15 cellular contexts compared by ENCODE assay signal in the genomic region with DNA sequence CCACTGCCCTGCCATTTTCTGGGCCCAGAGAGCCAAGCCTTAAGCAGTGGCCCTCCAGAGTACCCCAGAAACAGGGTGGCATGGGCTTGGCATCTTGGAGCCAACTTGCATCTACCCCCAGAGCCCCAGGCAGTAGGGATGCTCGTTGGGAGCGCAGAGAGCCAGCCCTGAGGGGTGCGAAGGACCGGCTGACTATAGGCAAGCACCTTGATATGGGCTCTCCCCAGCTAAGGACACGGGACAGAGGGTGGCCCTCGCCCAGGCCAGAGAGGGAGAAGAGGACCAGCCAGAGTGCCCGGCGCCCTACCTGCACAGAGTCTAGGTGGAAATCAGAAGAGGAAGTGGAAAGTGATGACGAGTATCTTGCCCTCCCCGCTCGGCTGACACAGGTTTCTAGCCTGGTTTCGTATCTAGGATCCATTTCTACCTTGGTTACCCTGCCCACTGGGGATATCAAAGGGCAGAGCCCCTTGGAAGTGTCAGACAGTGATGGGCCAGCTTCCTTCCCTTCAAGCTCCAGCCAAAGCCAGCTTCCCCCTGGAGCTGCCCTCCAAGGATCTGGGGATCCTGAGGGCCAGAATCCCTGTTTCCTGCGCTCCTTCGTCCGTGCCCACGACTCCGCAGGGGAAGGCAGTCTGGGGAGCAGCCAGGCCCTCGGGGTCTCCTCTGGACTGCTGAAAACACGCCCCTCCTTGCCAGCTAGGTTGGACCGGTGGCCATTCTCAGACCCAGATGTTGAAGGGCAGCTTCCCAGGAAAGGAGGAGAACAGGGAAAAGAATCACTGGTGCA. TPM values are rescaled to one million over a fixed set of nuclear protein-coding genes. Genes with fewer than 3 reads are reported as not detected.
A peak's percentile ranks its signal among the peaks of the same experiment; 100 is the strongest.
DNase-seq lines count a peak whose midpoint lies in the region; ATAC-seq and TF ChIP-seq lines count a peak whose summit lies in the region.
"Had no signal": no experiment of that assay in that cellular context is flagged by ENCODE, and none has a peak within 500 bp of the region (broad histone marks: within the 10 kb centered on the region; RNA-seq: fewer than 3 reads in every experiment).

No MANE protein-coding gene starts in this region.

- H3K27ac ChIP-seq in SK-N-SH (ENCODE audit: low read depth in 2 of 2, low read length in 1 of 2) (no peak overlapping the region), vagina (no peak overlapping the region)
- H3K27ac ChIP-seq: 22Rv1, hepatocyte, tibial nerve had no signal

- no peak overlapping the region for H2AFZ ChIP-seq in SK-N-SH (ENCODE audit: low read depth)
- H2AFZ ChIP-seq: hepatocyte had no signal

- H3K27me3 Mint-ChIP-seq in memory B cell = no peaks in the 10 kb centered on the region

- peak overlapping the region; percentile 74 for H3K27ac Mint-ChIP-seq in memory B cell
- H3K27ac Mint-ChIP-seq: endodermal cell had no signal

- peaks cover 30% of the 10 kb centered on the region for H3K79me2 ChIP-seq in SK-N-SH (ENCODE audit: insufficient read depth)

- WGBS in SK-N-SH (ENCODE audit: low lambda C conversion rate) = 84% methylated on average over 9 of the region's 20 CpGs

- no peak for TF ChIP-seq RAD21 in SK-N-SH (IDR thresholded peaks at IDR 0.05; ENCODE audit: low read length)

- H3K9ac ChIP-seq in SK-N-SH = no peak overlapping the region

- H3F3A ChIP-seq in SK-N-SH (replicated peaks; ENCODE audit: insufficient read depth) = peaks cover 23% of the 10 kb centered on the region

- DNase-seq in SK-N-SH (no peak), memory B cell (ENCODE audit: low spot score in 2 of 2) (peak; percentile 43 to 48), vagina (ENCODE audit: extremely low spot score in 2 of 2) (no peak)
- DNase-seq in stimulated activated CD4-positive, alpha-beta T cell treated with anti-CD3 and anti-CD28 coated beads, Interleukin-2, amount 100 ng/mL, for 48 hours = no peak
- DNase-seq: activated CD4-positive, alpha-beta T cell treated with anti-CD3 and anti-CD28 coated beads for 48 hours; DMS79; Right ventricle myocardium superior had no signal

- H3K9me3 ChIP-seq in SK-N-SH = no peaks in the 10 kb centered on the region
- H3K9me3 ChIP-seq in vagina = no peaks in the 10 kb centered on the region
- H3K9me3 ChIP-seq: tibial nerve had no signal

- no peak for TF ChIP-seq CTCF in SK-N-SH (IDR thresholded peaks at IDR 0.05)
- TF ChIP-seq CTCF in vagina (IDR thresholded peaks at IDR 0.05) = no peak

- H3K27me3 ChIP-seq in SK-N-SH (ENCODE audit: insufficient read depth) = no peaks in the 10 kb centered on the region
- H3K27me3 ChIP-seq in vagina = no peaks in the 10 kb centered on the region
- H3K27me3 ChIP-seq: hepatocyte, tibial nerve had no signal

- POLR2A ChIA-PET in SK-N-SH (lab: Yijun Ruan, JAX) = no interaction called here

- TF ChIP-seq EP300 in SK-N-SH (IDR thresholded peaks at IDR 0.05; ENCODE audit: borderline replicate concordance in 1 of 2, low read depth in 1 of 2, low read length in 1 of 2) = no peak

- CTCF ChIA-PET in SK-N-SH (lab: Yijun Ruan, JAX) = interaction anchor here (0.6 to 2.1 kb wide), 5 partner anchors 9 to 124 kb away, joined by 3 to 7 read pairs (median 3); a partner anchor contains a TSS

- no peak for TF ChIP-seq POLR2A in vagina (IDR thresholded peaks at IDR 0.05)

- H4K20me1 ChIP-seq in SK-N-SH (ENCODE audit: insufficient read depth) = peaks cover 3% of the 10 kb centered on the region

- peaks cover 24% of the 10 kb centered on the region for H3K4me1 Mint-ChIP-seq in memory B cell

- no peak overlapping the region for H3K4me2 ChIP-seq in SK-N-SH
- H3K4me2 ChIP-seq: hepatocyte had no signal

- no peaks in the 10 kb centered on the region for H3K9me3 Mint-ChIP-seq in memory B cell
- H3K9me3 Mint-ChIP-seq: endodermal cell had no signal

- H3K36me3 Mint-ChIP-seq in memory B cell = no peaks in the 10 kb centered on the region

- no peaks in the 10 kb centered on the region for H3K9me2 ChIP-seq in SK-N-SH

- intact Hi-C loops in vagina (cut with DNase I) = no loop called here

- H3K4me3 ChIP-seq in SK-N-SH (ENCODE audit: low read depth in 2 of 2, low read length in 1 of 2) = no peak overlapping the region
- no peak overlapping the region for H3K4me3 ChIP-seq in vagina
- H3K4me3 ChIP-seq: hepatocyte, tibial nerve had no signal

- ATAC-seq in SK-N-SH treated with all-trans-retinoic acid at 6 μM for 48 hours (no peak), GM19468 (IDR thresholded peaks at IDR 0.05; ENCODE audit: extremely low read depth, unreplicated experiment) (peak; percentile 54), HG03175 (IDR thresholded peaks at IDR 0.05; ENCODE audit: unreplicated experiment) (peak; percentile 68), memory B cell (ENCODE audit: low read depth) (peak; percentile 99), HG03025 (IDR thresholded peaks at IDR 0.05; ENCODE audit: low FRiP score, unreplicated experiment) (no peak)

- peaks cover 29% of the 10 kb centered on the region in 2 experiments; a peak in 3 of 4 replicates for H3K4me1 ChIP-seq in SK-N-SH (ENCODE audit: control insufficient read depth in 1 of 2, insufficient read depth in 2 of 2, low read depth in 1 of 2, low read length in 1 of 2)
- peaks cover 78% of the 10 kb centered on the region for H3K4me1 ChIP-seq in vagina

- H3K4me3 Mint-ChIP-seq in memory B cell = no peak overlapping the region
- H3K4me3 Mint-ChIP-seq: endodermal cell had no signal

- H3K36me3 ChIP-seq in SK-N-SH (replicated peaks in 1 of 2; ENCODE audit: control insufficient read depth in 1 of 2, insufficient read depth in 2 of 2, low read length in 1 of 2) (peaks cover 48 to 59% of the 10 kb centered on the region in 2 experiments), vagina (peaks cover 0 to 32% of the 10 kb centered on the region in 2 donors)

TF ChIP-seq in SK-N-SH, 30 proteins besides CTCF, POLR2A, EP300 and RAD21 (continues in another document):
- TF ChIP-seq GABPA (IDR thresholded peaks at IDR 0.05; ENCODE audit: low read depth) (no peak), POLR2AphosphoS5 (IDR thresholded peaks at IDR 0.05; ENCODE audit: low read depth, low read length) (peak; percentile 7; the same call in 1 of the 2 replicates)
- TF ChIP-seq, protein P1, sequence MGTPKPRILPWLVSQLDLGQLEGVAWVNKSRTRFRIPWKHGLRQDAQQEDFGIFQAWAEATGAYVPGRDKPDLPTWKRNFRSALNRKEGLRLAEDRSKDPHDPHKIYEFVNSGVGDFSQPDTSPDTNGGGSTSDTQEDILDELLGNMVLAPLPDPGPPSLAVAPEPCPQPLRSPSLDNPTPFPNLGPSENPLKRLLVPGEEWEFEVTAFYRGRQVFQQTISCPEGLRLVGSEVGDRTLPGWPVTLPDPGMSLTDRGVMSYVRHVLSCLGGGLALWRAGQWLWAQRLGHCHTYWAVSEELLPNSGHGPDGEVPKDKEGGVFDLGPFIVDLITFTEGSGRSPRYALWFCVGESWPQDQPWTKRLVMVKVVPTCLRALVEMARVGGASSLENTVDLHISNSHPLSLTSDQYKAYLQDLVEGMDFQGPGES (IDR thresholded peaks at IDR 0.05; ENCODE audit: low read depth, low read length) = no peak
- TF ChIP-seq, protein P2, sequence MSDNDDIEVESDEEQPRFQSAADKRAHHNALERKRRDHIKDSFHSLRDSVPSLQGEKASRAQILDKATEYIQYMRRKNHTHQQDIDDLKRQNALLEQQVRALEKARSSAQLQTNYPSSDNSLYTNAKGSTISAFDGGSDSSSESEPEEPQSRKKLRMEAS (IDR thresholded peaks at IDR 0.05; ENCODE audit: low read depth) = no peak
- TF ChIP-seq, protein P3, sequence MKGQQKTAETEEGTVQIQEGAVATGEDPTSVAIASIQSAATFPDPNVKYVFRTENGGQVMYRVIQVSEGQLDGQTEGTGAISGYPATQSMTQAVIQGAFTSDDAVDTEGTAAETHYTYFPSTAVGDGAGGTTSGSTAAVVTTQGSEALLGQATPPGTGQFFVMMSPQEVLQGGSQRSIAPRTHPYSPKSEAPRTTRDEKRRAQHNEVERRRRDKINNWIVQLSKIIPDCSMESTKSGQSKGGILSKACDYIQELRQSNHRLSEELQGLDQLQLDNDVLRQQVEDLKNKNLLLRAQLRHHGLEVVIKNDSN (IDR thresholded peaks at IDR 0.05; ENCODE audit: borderline replicate concordance, low read depth) = no peak

TF ChIP-seq in SK-N-SH treated with all-trans-retinoic acid at 6 μM for 48 hours, 23 proteins besides CTCF, POLR2A, EP300 and RAD21:
- TF ChIP-seq GLIS3 (CRISPR knock-in tag; IDR thresholded peaks at IDR 0.05) = no peak
- no peak for TF ChIP-seq ESRRG (CRISPR knock-in tag; IDR thresholded peaks at IDR 0.05)
- no peak for TF ChIP-seq PPARA (CRISPR knock-in tag; IDR thresholded peaks at IDR 0.05; ENCODE audit: borderline replicate concordance)
- no peak for TF ChIP-seq ISL1 (CRISPR knock-in tag; IDR thresholded peaks at IDR 0.05)
- TF ChIP-seq, protein P4, sequence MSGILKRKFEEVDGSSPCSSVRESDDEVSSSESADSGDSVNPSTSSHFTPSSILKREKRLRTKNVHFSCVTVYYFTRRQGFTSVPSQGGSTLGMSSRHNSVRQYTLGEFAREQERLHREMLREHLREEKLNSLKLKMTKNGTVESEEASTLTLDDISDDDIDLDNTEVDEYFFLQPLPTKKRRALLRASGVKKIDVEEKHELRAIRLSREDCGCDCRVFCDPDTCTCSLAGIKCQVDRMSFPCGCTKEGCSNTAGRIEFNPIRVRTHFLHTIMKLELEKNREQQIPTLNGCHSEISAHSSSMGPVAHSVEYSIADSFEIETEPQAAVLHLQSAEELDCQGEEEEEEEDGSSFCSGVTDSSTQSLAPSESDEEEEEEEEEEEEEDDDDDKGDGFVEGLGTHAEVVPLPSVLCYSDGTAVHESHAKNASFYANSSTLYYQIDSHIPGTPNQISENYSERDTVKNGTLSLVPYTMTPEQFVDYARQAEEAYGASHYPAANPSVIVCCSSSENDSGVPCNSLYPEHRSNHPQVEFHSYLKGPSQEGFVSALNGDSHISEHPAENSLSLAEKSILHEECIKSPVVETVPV (CRISPR knock-in tag; IDR thresholded peaks at IDR 0.05) = no peak
- TF ChIP-seq ZFP3 (CRISPR knock-in tag; IDR thresholded peaks at IDR 0.05) = no peak
- no peak for TF ChIP-seq TOX (CRISPR knock-in tag; IDR thresholded peaks at IDR 0.05; ENCODE audit: borderline replicate concordance)
- TF ChIP-seq ZFP30 (CRISPR knock-in tag; IDR thresholded peaks at IDR 0.05) = no peak
- no peak for TF ChIP-seq ZNF70 (CRISPR knock-in tag; IDR thresholded peaks at IDR 0.05)
- TF ChIP-seq SNAI2 (CRISPR knock-in tag; IDR thresholded peaks at IDR 0.05) = no peak

RNA-seq across cellular contexts. Expression of a gene that starts 16.2 kb away (rescaled TPM):
- 6.2 and 7.8 TPM in 2 replicates for polyA plus RNA-seq in SK-N-SH (2012; rRNA removed)
- polyA plus RNA-seq in SK-N-SH (2012; cell fraction: cytosol; rRNA removed) = 5.4 and 6.8 TPM in 2 replicates
- polyA plus RNA-seq in SK-N-SH (2012; cell fraction: nucleus; rRNA removed) = 9.0 and 12.6 TPM in 2 replicates
- 25.0 TPM for total RNA-seq in vagina

RNA-seq across cellular contexts. Expression of a gene that starts 57.5 kb away (rescaled TPM):
- polyA plus RNA-seq in SK-N-SH (2012; rRNA removed) = 111 and 113 TPM in 2 replicates
- 131 and 214 TPM in 2 replicates for polyA plus RNA-seq in SK-N-SH (2012; cell fraction: cytosol; rRNA removed)
- 25.4 and 55.8 TPM in 2 replicates for polyA plus RNA-seq in SK-N-SH (2012; cell fraction: nucleus; rRNA removed)
- total RNA-seq in vagina = 92.3 TPM

Comparison
In these comparisons a context has a peak if more than half of its experiments do, and no peak if none do; other contexts are left out.
1. DNase-seq: peak in memory B cell (2 of 2); none in SK-N-SH (single experiment), vagina (0 of 2) and stimulated activated CD4-positive, alpha-beta T cell treated with anti-CD3 and anti-CD28 coated beads, Interleukin-2, amount 100 ng/mL, for 48 hours (0 of 2).
2. ATAC-seq: peak in GM19468 (single experiment), HG03175 (single experiment) and memory B cell (single experiment); none in SK-N-SH treated with all-trans-retinoic acid at 6 μM for 48 hours (single experiment) and HG03025 (single experiment).